In the genomic region with DNA sequence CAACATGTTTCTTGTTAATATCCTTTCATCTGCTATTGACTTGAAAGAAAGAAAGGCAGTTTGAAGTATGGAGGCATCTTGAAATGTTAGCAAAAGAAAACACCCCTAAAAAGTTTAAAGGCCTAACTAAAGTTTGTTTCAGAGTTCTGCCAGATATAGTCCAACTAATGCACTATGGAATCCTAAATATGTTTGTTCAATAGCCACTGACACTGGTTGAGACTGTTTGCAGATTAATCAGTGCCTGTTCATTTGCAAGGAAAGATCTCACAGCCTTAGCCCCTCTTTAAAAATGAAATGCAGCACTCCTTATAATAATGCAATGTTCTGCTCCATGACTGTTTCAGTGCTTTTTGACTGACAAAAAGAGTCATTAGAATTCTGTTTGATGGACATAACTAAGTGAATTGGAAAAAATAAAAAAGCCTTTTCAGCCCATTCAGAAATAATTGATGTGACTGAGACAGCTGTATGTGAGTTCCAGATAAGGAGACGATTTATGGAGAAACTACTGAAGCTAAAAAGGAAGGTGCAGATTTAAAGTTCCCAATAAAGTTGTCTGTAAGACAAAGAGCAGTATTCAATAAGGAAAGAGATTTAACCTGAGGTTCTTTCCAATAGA, we compare ENCODE assay signal across 20 cellular contexts.
DNase-seq lines count a peak whose midpoint lies in the region; ATAC-seq, FAIRE-seq and TF ChIP-seq lines count a peak whose summit lies in the region.
"Had no signal": no experiment of that assay in that cellular context is flagged by ENCODE, and none has a peak within 500 bp of the region (broad histone marks: within the 10 kb centered on the region; RNA-seq: fewer than 3 reads in every experiment).

No MANE protein-coding gene starts in this region.

- H3K9me3 ChIP-seq in mammary epithelial cell (replicated peaks; ENCODE audit: insufficient read depth, low read length) (no peaks in the 10 kb centered on the region), breast epithelium (no peaks in the 10 kb centered on the region), mesodermal cell (ENCODE audit: control insufficient read depth, low read length) (no peaks in the 10 kb centered on the region), thoracic aorta (no peaks in the 10 kb centered on the region)
- H3K9me3 ChIP-seq: esophagus muscularis mucosa had no signal

- no peaks in the 10 kb centered on the region for H3K27me3 ChIP-seq in mammary epithelial cell (ENCODE audit: insufficient read depth, low read length)
- no peaks in the 10 kb centered on the region for H3K27me3 ChIP-seq in breast epithelium
- H3K27me3 ChIP-seq in thoracic aorta (replicated peaks; ENCODE audit: insufficient read depth) = no peaks in the 10 kb centered on the region
- H3K27me3 ChIP-seq: esophagus muscularis mucosa, heart right ventricle had no signal

- no TSS peak for BruUV-seq in mammary epithelial cell (replicated peaks; lab: Mats Ljungman, UMichigan)

- H3K27ac ChIP-seq in mammary epithelial cell (ENCODE audit: insufficient read depth, low read depth, low read length) (no peak overlapping the region), breast epithelium (no peak overlapping the region), mesodermal cell (ENCODE audit: low read depth, low read length, severe bottlenecking) (peak overlapping the region; percentile 6), thoracic aorta (peak overlapping the region; percentile 2 to 11)
- H3K27ac ChIP-seq: C4-2B, esophagus muscularis mucosa, heart right ventricle, VCaP had no signal

- dilution Hi-C loops in mammary epithelial cell (cut with HindIII; ENCODE audit: low sequenced_read_pairs) = no loop called here

- no peaks in the 10 kb centered on the region for H3K36me3 ChIP-seq in mammary epithelial cell (ENCODE audit: insufficient read depth, low read length)
- no peaks in the 10 kb centered on the region for H3K36me3 ChIP-seq in breast epithelium
- H3K36me3 ChIP-seq in mesodermal cell (ENCODE audit: control insufficient read depth, insufficient read depth, low read length) = no peaks in the 10 kb centered on the region
- H3K36me3 ChIP-seq in thoracic aorta = no peaks in the 10 kb centered on the region
- H3K36me3 ChIP-seq: esophagus muscularis mucosa, heart right ventricle had no signal

- TF ChIP-seq POLR2A in breast epithelium (IDR thresholded peaks at IDR 0.05) = no peak

- H4K20me1 ChIP-seq in mammary epithelial cell (ENCODE audit: insufficient read depth, low read length) = no peaks in the 10 kb centered on the region

- ATAC-seq in thoracic aorta (ENCODE audit: insufficient number of reproducible peaks, low FRiP score, low read depth) (no peak), HG03039 (IDR thresholded peaks at IDR 0.05; ENCODE audit: unreplicated experiment) (no peak)
- ATAC-seq: heart right ventricle; stimulated activated effector memory CD8-positive, alpha-beta T cell treated with anti-CD3 and anti-CD28 coated beads, Interleukin-12 subunit alpha, Interleukin-12 subunit beta, amount 100 ng/mL, for 72 hours had no signal

- no peak for FAIRE-seq in urothelium cell line (lab: Jason Lieb, UNC)

- in situ Hi-C loops in mammary epithelial cell (cut with MboI; ENCODE audit: low sequenced_read_pairs in 2 of 2) (no loop called here), astrocyte of the spinal cord (cut with HindIII; ENCODE audit: low sequenced_read_pairs) (no loop called here), GM13977 (cut with MboI; ENCODE audit: low pct_unique_long_range_greater_than_20kb, low sequenced_read_pairs, unreplicated experiment) (no loop called here)

- TF ChIP-seq CTCF in mammary epithelial cell (conservative IDR thresholded peaks at IDR 0.05 in 1 of 2, IDR thresholded peaks at IDR 0.05 in 1 of 2; ENCODE audit: extremely low read depth in 1 of 2, insufficient read depth in 1 of 2, low read depth in 1 of 2, low read length in 2 of 2) (no peak), breast epithelium (IDR thresholded peaks at IDR 0.05) (no peak), astrocyte of the spinal cord (IDR thresholded peaks at IDR 0.05; ENCODE audit: low read depth, low read length) (no peak), thoracic aorta (IDR thresholded peaks at IDR 0.05) (no peak), GM13977 (IDR thresholded peaks at IDR 0.05; ENCODE audit: extremely low read depth, insufficient read depth, missing control alignments) (no peak)

- intact Hi-C loops in mammary epithelial cell (cut with micrococcal nuclease) = no loop called here
- intact Hi-C loops in breast epithelium (cut with DNase I; ENCODE audit: low total_unique reads) = no loop called here

- WGBS in mammary epithelial cell (ENCODE audit: low coverage, missing lambda C conversion rate) = 67% methylated on average over 1 of the region's 1 CpG
- WGBS in mesodermal cell (ENCODE audit: insufficient coverage in 2 of 2), 2 experiments = 60 to 100% methylated on average over 1 of the region's 1 CpG

- CTCF ChIA-PET in mammary epithelial cell (lab: Charles Lee; ENCODE audit: low non-redundant PET) = no interaction called here

- no peaks in the 10 kb centered on the region for H3K4me1 ChIP-seq in mammary epithelial cell (ENCODE audit: insufficient read depth, low read length)
- no peaks in the 10 kb centered on the region for H3K4me1 ChIP-seq in breast epithelium
- peaks cover 11% of the 10 kb centered on the region for H3K4me1 ChIP-seq in mesodermal cell (ENCODE audit: control insufficient read depth, insufficient read depth, low read length, poor library complexity, severe bottlenecking)
- peaks cover 16 to 24% of the 10 kb centered on the region in 2 donors for H3K4me1 ChIP-seq in thoracic aorta (ENCODE audit: control insufficient read depth in 1 of 2, low read depth in 2 of 2)
- H3K4me1 ChIP-seq: heart right ventricle had no signal

- H3K9ac ChIP-seq in mammary epithelial cell (ENCODE audit: insufficient read depth, low read length) = no peak overlapping the region

- DNase-seq in mammary epithelial cell (no peak), breast epithelium (ENCODE audit: low spot score in 2 of 2) (no peak), astrocyte of the spinal cord (ENCODE audit: low read depth, low spot score) (peak; percentile 24), thoracic aorta (ENCODE audit: low spot score) (no peak), GM13977 (ENCODE audit: low spot score) (no peak), urothelium cell line (ENCODE audit: low spot score) (no peak)
- DNase-seq: activated CD4-positive, alpha-beta memory T cell treated with anti-CD3 and anti-CD28 coated beads, Interleukin-2, amount 10 ng/mL, durations not matched to agents 7 days and 5 days; activated naive CD4-positive, alpha-beta T cell treated with anti-CD3 and anti-CD28 coated beads, Interleukin-2, amount 10 ng/mL, durations not matched to agents 7 days and 5 days; activated T-cell treated with anti-CD3 and anti-CD28 coated beads, Interleukin-2, amount 50 U/mL, for 1 hour; effector CD4-positive, alpha-beta T cell; heart right ventricle; NCI-H1694; T-helper 1 cell had no signal

- no peak overlapping the region for H3K4me3 ChIP-seq in mammary epithelial cell (replicated peaks in 1 of 3; ENCODE audit: insufficient read depth in 1 of 3, low read depth in 2 of 3, low read length in 3 of 3)
- H3K4me3 ChIP-seq in breast epithelium = no peak overlapping the region
- H3K4me3 ChIP-seq in astrocyte of the spinal cord (ENCODE audit: low read depth, low read length) = no peak overlapping the region
- H3K4me3 ChIP-seq in mesodermal cell (ENCODE audit: extremely low read depth, insufficient read depth, low read length, poor library complexity, severe bottlenecking) = no peak overlapping the region
- H3K4me3 ChIP-seq in thoracic aorta = no peak overlapping the region
- H3K4me3 ChIP-seq: esophagus muscularis mucosa, heart right ventricle, lung had no signal

- peak overlapping the region; percentile 27 for H2AFZ ChIP-seq in mammary epithelial cell (ENCODE audit: low read depth, low read length)

- H3K4me2 ChIP-seq in mammary epithelial cell (ENCODE audit: insufficient read depth, low read depth, low read length) = no peak overlapping the region

- no peaks in the 10 kb centered on the region for H3K79me2 ChIP-seq in mammary epithelial cell (ENCODE audit: insufficient read depth, low read length)

Comparison
In these comparisons a context has a peak if more than half of its experiments do, and no peak if none do; other contexts are left out.
1. H3K27ac ChIP-seq: peak in mesodermal cell (single experiment) and thoracic aorta (2 of 2); none in mammary epithelial cell (single experiment) and breast epithelium (0 of 2).